In the genomic region with DNA sequence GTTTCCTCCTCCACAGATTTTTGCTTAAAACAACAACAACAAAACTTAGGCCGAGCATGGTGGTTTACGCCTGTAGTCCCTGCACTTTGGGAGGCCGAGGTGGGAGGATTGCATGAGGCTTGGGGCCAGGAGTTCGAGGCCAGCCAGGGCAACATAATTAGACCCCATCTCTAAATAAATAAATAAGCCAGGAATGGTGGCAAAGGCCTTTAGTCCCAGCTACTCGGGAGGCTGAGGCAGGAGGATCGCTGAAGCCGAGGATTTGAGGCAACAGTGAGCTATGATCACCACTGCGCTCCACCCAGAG, we compare ENCODE assay signal across 11 cellular contexts. TPM values are rescaled to one million over a fixed set of nuclear protein-coding genes. Genes with fewer than 3 reads are reported as not detected.
DNase-seq lines count a peak whose midpoint lies in the region; ATAC-seq and TF ChIP-seq lines count a peak whose summit lies in the region.
"Had no signal": no experiment of that assay in that cellular context is flagged by ENCODE, and none has a peak within 500 bp of the region (broad histone marks: within the 10 kb centered on the region; RNA-seq: fewer than 3 reads in every experiment).

No MANE protein-coding gene starts in this region.

- no peaks in the 10 kb centered on the region for H3K36me3 Mint-ChIP-seq in activated naive CD4-positive, alpha-beta T cell treated with anti-CD3 and anti-CD28 coated beads, Interleukin-2, amount 50 U/mL, for 24 hours
- peaks cover 10% of the 10 kb centered on the region for H3K36me3 Mint-ChIP-seq in activated CD4-positive, alpha-beta memory T cell treated with anti-CD3 and anti-CD28 coated beads, Interleukin-2, amount 10 ng/mL, durations not matched to agents 7 days and 5 days (ENCODE audit: low read depth)
- H3K36me3 Mint-ChIP-seq in type B pancreatic cell, result no peaks in the 10 kb centered on the region

- no peaks in the 10 kb centered on the region for H3K9me3 Mint-ChIP-seq in activated naive CD4-positive, alpha-beta T cell treated with anti-CD3 and anti-CD28 coated beads, Interleukin-2, amount 50 U/mL, for 24 hours
- no peaks in the 10 kb centered on the region for H3K9me3 Mint-ChIP-seq in activated CD4-positive, alpha-beta memory T cell treated with anti-CD3 and anti-CD28 coated beads, Interleukin-2, amount 10 ng/mL, durations not matched to agents 7 days and 5 days
- H3K9me3 Mint-ChIP-seq in type B pancreatic cell, result no peaks in the 10 kb centered on the region

- no peak overlapping the region for H4K8ac ChIP-seq in mesendoderm (ENCODE audit: low read depth, low read length)

- no peaks in the 10 kb centered on the region for H3K36me3 ChIP-seq in mesendoderm (ENCODE audit: control insufficient read depth, insufficient read depth, low read length)

- no peak for DNase-seq in activated naive CD4-positive, alpha-beta T cell treated with anti-CD3 and anti-CD28 coated beads, Interleukin-2, amount 50 U/mL, for 16 hours
- DNase-seq in activated CD4-positive, alpha-beta memory T cell treated with anti-CD3 and anti-CD28 coated beads, Interleukin-2, amount 10 ng/mL, durations not matched to agents 7 days and 5 days, result no peak
- DNase-seq in mesendoderm (no peak), type B pancreatic cell (ENCODE audit: extremely low spot score, unreplicated experiment) (no peak), COLO829 (ENCODE audit: low spot score) (no peak), dorsolateral prefrontal cortex (no peak)
- DNase-seq: activated gamma-delta T cell treated with Interleukin-2 at 50 U/mL for 16 hours, Right ventricle myocardium superior had no signal

- H2AK5ac ChIP-seq in mesendoderm (ENCODE audit: low read length), result peak overlapping the region; percentile 74

- H3K4me1 Mint-ChIP-seq in activated naive CD4-positive, alpha-beta T cell treated with anti-CD3 and anti-CD28 coated beads, Interleukin-2, amount 50 U/mL, for 24 hours, result peaks cover 23% of the 10 kb centered on the region
- peaks cover 27% of the 10 kb centered on the region for H3K4me1 Mint-ChIP-seq in activated CD4-positive, alpha-beta memory T cell treated with anti-CD3 and anti-CD28 coated beads, Interleukin-2, amount 10 ng/mL, durations not matched to agents 7 days and 5 days
- peaks cover 12% of the 10 kb centered on the region for H3K4me1 Mint-ChIP-seq in type B pancreatic cell (ENCODE audit: unreplicated experiment)

- peak overlapping the region; percentile 71 for H2BK5ac ChIP-seq in mesendoderm (ENCODE audit: low read length)

- peak overlapping the region; percentile 66 for H3K23ac ChIP-seq in mesendoderm (ENCODE audit: low read length)

- H3K4me3 ChIP-seq in mesendoderm (ENCODE audit: low read length) (no peak overlapping the region), dorsolateral prefrontal cortex (peak overlapping the region in 6 of 59 donors; percentile 77 to 96 (median 92))
- H3K4me3 ChIP-seq: mucosa of descending colon had no signal

- H3K4me3 Mint-ChIP-seq in activated naive CD4-positive, alpha-beta T cell treated with anti-CD3 and anti-CD28 coated beads, Interleukin-2, amount 50 U/mL, for 24 hours, result peak overlapping the region; percentile 92
- peak overlapping the region; percentile 91 for H3K4me3 Mint-ChIP-seq in activated CD4-positive, alpha-beta memory T cell treated with anti-CD3 and anti-CD28 coated beads, Interleukin-2, amount 10 ng/mL, durations not matched to agents 7 days and 5 days
- H3K4me3 Mint-ChIP-seq in type B pancreatic cell, result peak overlapping the region; percentile 98

- no peak overlapping the region for H2BK15ac ChIP-seq in mesendoderm (replicated peaks; ENCODE audit: low read depth)

- peaks cover 29% of the 10 kb centered on the region for H3K79me2 ChIP-seq in mesendoderm (ENCODE audit: control insufficient read depth, insufficient read depth, low read length)

- POLR2A ChIA-PET in activated CD4-positive, alpha-beta memory T cell treated with anti-CD3 and anti-CD28 coated beads, Interleukin-2, amount 10 ng/mL, durations not matched to agents 7 days and 5 days (lab: Charles Lee), result interaction anchor here (0.8 to 3.0 kb wide), 3 partner anchors 8 to 505 kb away, joined by 3 to 24 read pairs (median 3); no protein-coding TSS in a partner anchor

- peaks cover 2% of the 10 kb centered on the region for H3K4me1 ChIP-seq in mesendoderm (ENCODE audit: control insufficient read depth, low read depth, low read length)

- H3K4ac ChIP-seq in mesendoderm (ENCODE audit: low read depth, low read length), result peak overlapping the region; percentile 39

- H3K79me1 ChIP-seq in mesendoderm (ENCODE audit: low read length), result peaks cover 4% of the 10 kb centered on the region

- CTCF ChIA-PET in activated CD4-positive, alpha-beta memory T cell treated with anti-CD3 and anti-CD28 coated beads, Interleukin-2, amount 10 ng/mL, durations not matched to agents 7 days and 5 days (lab: Charles Lee), result interaction anchor here (1.7 to 3.4 kb wide), 2 partner anchors 92 to 407 kb away, joined by 4 to 18 read pairs; no protein-coding TSS in a partner anchor

- H3K56ac ChIP-seq in mesendoderm (ENCODE audit: low read length), result peak overlapping the region; percentile 87

- H3K27ac ChIP-seq in mesendoderm (ENCODE audit: low read depth, low read length), result peak overlapping the region; percentile 100
- H3K27ac ChIP-seq in dorsolateral prefrontal cortex, result peak overlapping the region in 5 of 59 donors; percentile 45 to 99 (median 98)

- ATAC-seq in GM18907 (IDR thresholded peaks at IDR 0.05; ENCODE audit: unreplicated experiment), result no peak

- H3K27me3 ChIP-seq in mesendoderm (ENCODE audit: insufficient read depth, low read length, poor library complexity), result no peaks in the 10 kb centered on the region
- no peaks in the 10 kb centered on the region for H3K27me3 ChIP-seq in dorsolateral prefrontal cortex

- TF ChIP-seq CTCF in type B pancreatic cell (conservative IDR thresholded peaks at IDR 0.05) (no peak), dorsolateral prefrontal cortex (IDR thresholded peaks at IDR 0.05 in 54 of 56, conservative IDR thresholded peaks at IDR 0.05 in 2 of 56; ENCODE audit: low read depth in 1 of 56, partially characterized antibody in 56 of 56) (no peak)

- no peak overlapping the region for H3K18ac ChIP-seq in mesendoderm (ENCODE audit: low read length)

- H2BK120ac ChIP-seq in mesendoderm (ENCODE audit: low read depth, low read length), result no peak overlapping the region

- peak overlapping the region; percentile 69 for H3K27ac Mint-ChIP-seq in activated naive CD4-positive, alpha-beta T cell treated with anti-CD3 and anti-CD28 coated beads, Interleukin-2, amount 50 U/mL, for 24 hours
- H3K27ac Mint-ChIP-seq in activated CD4-positive, alpha-beta memory T cell treated with anti-CD3 and anti-CD28 coated beads, Interleukin-2, amount 10 ng/mL, durations not matched to agents 7 days and 5 days, result peak overlapping the region; percentile 90
- peak overlapping the region; percentile 98 for H3K27ac Mint-ChIP-seq in type B pancreatic cell

- intact Hi-C loops in dorsolateral prefrontal cortex (cut with DNase I), result loop anchor here (5.0 to 10.0 kb wide), 2 partner anchors 91 to 94 kb away; no protein-coding TSS in a partner anchor

- no CpG with 5 or more reads among the region's 8 CpGs for whole genome bisulfite sequencing in mesendoderm (ENCODE audit: extremely low coverage, insufficient coverage, low lambda C conversion rate)

- H3K4me2 ChIP-seq in mesendoderm (ENCODE audit: low read length), result no peak overlapping the region

- no peaks in the 10 kb centered on the region for H3K27me3 Mint-ChIP-seq in activated naive CD4-positive, alpha-beta T cell treated with anti-CD3 and anti-CD28 coated beads, Interleukin-2, amount 50 U/mL, for 24 hours
- no peaks in the 10 kb centered on the region for H3K27me3 Mint-ChIP-seq in activated CD4-positive, alpha-beta memory T cell treated with anti-CD3 and anti-CD28 coated beads, Interleukin-2, amount 10 ng/mL, durations not matched to agents 7 days and 5 days
- no peaks in the 10 kb centered on the region for H3K27me3 Mint-ChIP-seq in type B pancreatic cell

- no peak overlapping the region for H4K5ac ChIP-seq in mesendoderm (ENCODE audit: low read length)

- peak overlapping the region; percentile 85 for H3K9ac ChIP-seq in mesendoderm (ENCODE audit: low read length)

RNA-seq across cellular contexts. Expression of a gene that starts 1.3 kb away (rescaled TPM):
- total RNA-seq in activated CD4-positive, alpha-beta memory T cell treated with anti-CD3 and anti-CD28 coated beads, Interleukin-2, amount 10 ng/mL, durations not matched to agents 7 days and 5 days, result 100 to 1,000 TPM; 299 to 301 TPM
- polyA plus RNA-seq in mesendoderm (2013, experiment 1 of 2), result 68.7 TPM
- 69.9 TPM for polyA plus RNA-seq in mesendoderm (2013, experiment 2 of 2)
- total RNA-seq in type B pancreatic cell (ENCODE audit: low replicate concordance) (217 and 326 TPM in 2 replicates), dorsolateral prefrontal cortex (100 to 1,000 TPM; 230 to 550 (median 304) TPM)

RNA-seq across cellular contexts. Expression of a gene that starts 55.9 kb away (rescaled TPM):
- under 1 TPM in 1 of 2 experiments, not detected in 1; 0.23 TPM for total RNA-seq in activated CD4-positive, alpha-beta memory T cell treated with anti-CD3 and anti-CD28 coated beads, Interleukin-2, amount 10 ng/mL, durations not matched to agents 7 days and 5 days
- polyA plus RNA-seq in mesendoderm (2013, experiment 1 of 2), result 2.3 TPM
- polyA plus RNA-seq in mesendoderm (2013, experiment 2 of 2), result 2.2 TPM
- total RNA-seq in type B pancreatic cell (ENCODE audit: low replicate concordance) (1.2 and 1.4 TPM in 2 replicates), dorsolateral prefrontal cortex (10 to 100 TPM; 13.1 to 89.0 (median 52.6) TPM)
- total RNA-seq: Right ventricle myocardium superior had no signal
